In the genomic region with DNA sequence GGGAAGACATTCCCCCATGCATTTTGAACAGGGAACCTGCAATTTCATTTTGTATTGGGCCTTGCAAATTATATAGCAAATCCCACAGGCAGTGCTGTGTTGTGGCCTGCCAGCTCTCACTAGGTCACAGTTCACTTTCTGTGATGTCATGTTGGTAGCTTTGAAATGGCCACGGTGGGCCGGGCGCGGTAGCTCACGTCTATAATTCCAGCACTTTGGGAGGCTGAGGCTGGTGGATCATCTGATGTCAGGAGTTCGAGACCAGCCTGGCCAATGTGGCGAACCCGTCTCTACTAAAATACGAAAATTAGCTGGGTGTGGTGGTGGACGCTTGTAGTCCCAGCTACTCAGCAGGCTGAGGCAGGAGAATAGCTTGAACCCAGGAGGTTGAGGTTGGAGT, we compare ENCODE assay signal across 19 cellular contexts. TPM values are rescaled to one million over a fixed set of nuclear protein-coding genes. Genes with fewer than 3 reads are reported as not detected.
A peak's percentile ranks its signal among the peaks of the same experiment; 100 is the strongest.
DNase-seq lines count a peak whose midpoint lies in the region; ATAC-seq, FAIRE-seq and TF ChIP-seq lines count a peak whose summit lies in the region.
"Had no signal": no experiment of that assay in that cellular context is flagged by ENCODE, and none has a peak within 500 bp of the region (broad histone marks: within the 10 kb centered on the region; RNA-seq: fewer than 3 reads in every experiment).

No MANE protein-coding gene starts in this region.

- peaks cover 24% of the 10 kb centered on the region for H3K4me1 Mint-ChIP-seq in neural crest cell

- H3K36me3 Mint-ChIP-seq in neural crest cell (ENCODE audit: low read depth) = no peaks in the 10 kb centered on the region
- H3K36me3 Mint-ChIP-seq: CD4-positive, alpha-beta memory T cell had no signal

- H3K36me3 ChIP-seq in RWPE2 (ENCODE audit: low read depth) (no peaks in the 10 kb centered on the region), upper lobe of right lung (no peaks in the 10 kb centered on the region), esophagus squamous epithelium (no peaks in the 10 kb centered on the region)
- H3K36me3 ChIP-seq: BE2C had no signal

- no peaks in the 10 kb centered on the region for H3K27me3 ChIP-seq in RWPE2 (ENCODE audit: insufficient read depth, poor library complexity, severe bottlenecking)
- H3K27me3 ChIP-seq in upper lobe of right lung = no peaks in the 10 kb centered on the region
- H3K27me3 ChIP-seq in esophagus squamous epithelium = peaks cover 0 to 17% (median 0%) of the 10 kb centered on the region in 4 donors
- H3K27me3 ChIP-seq: BE2C had no signal

- TF ChIP-seq EP300 in A549 (IDR thresholded peaks at IDR 0.05) = no peak

- H3K4me3 ChIP-seq in A549 (no peak overlapping the region), RWPE2 (ENCODE audit: severe bottlenecking) (no peak overlapping the region), upper lobe of right lung (no peak overlapping the region), esophagus squamous epithelium (no peak overlapping the region)
- H3K4me3 ChIP-seq: GM23338 had no signal

- POLR2A ChIA-PET in A549 (lab: Yijun Ruan, JAX) = interaction anchor here (1.2 to 1.9 kb wide), 2 partner anchors 8 to 27 kb away, joined by 4 to 19 read pairs; partner anchors contain the start of gene C15orf39

- H3K4me2 ChIP-seq in A549 = no peak overlapping the region
- H3K4me2 ChIP-seq: GM23338 had no signal

- no peaks in the 10 kb centered on the region for H3K9me3 Mint-ChIP-seq in neural crest cell
- H3K9me3 Mint-ChIP-seq: GM23338, IgD-negative memory B cell had no signal

- FAIRE-seq in A549 (lab: Jason Lieb, UNC) = no peak
- FAIRE-seq: GM12892, GM18507, HepG2 had no signal

- TF ChIP-seq RAD21 in A549 (conservative IDR thresholded peaks at IDR 0.05 in 1 of 2, IDR thresholded peaks at IDR 0.05 in 1 of 2) = no peak

- ATAC-seq in A549 (no peak), RWPE2 (ENCODE audit: low read depth) (no peak), upper lobe of right lung (no peak)
- ATAC-seq: GM23338, HepG2 had no signal

- H3K4me3 Mint-ChIP-seq in neural crest cell = no peak overlapping the region
- H3K4me3 Mint-ChIP-seq: CD4-positive, alpha-beta memory T cell; GM23338; HFFc6; IgD-negative memory B cell had no signal

- TF ChIP-seq CTCF in A549 (IDR thresholded peaks at IDR 0.05) (no peak), RWPE2 (IDR thresholded peaks at IDR 0.05; ENCODE audit: poor library complexity, severe bottlenecking) (no peak), neural crest cell (conservative IDR thresholded peaks at IDR 0.05) (no peak), upper lobe of right lung (IDR thresholded peaks at IDR 0.05) (no peak), esophagus squamous epithelium (IDR thresholded peaks at IDR 0.05) (no peak)

- peak overlapping the region; percentile 63 for H3K27ac Mint-ChIP-seq in neural crest cell (ENCODE audit: unreplicated experiment)
- H3K27ac Mint-ChIP-seq: CD4-positive, alpha-beta memory T cell; GM23338; HFFc6; IgD-negative memory B cell had no signal

- peaks cover 15% of the 10 kb centered on the region for H3K27me3 Mint-ChIP-seq in neural crest cell (ENCODE audit: low read depth)

- intact Hi-C loops in upper lobe of right lung (cut with DNase I) = no loop called here
- intact Hi-C loops in esophagus squamous epithelium (cut with DNase I) = no loop called here

- 94% methylated on average over 10 of the region's 10 CpGs for WGBS in A549 (ENCODE audit: missing lambda C conversion rate)
- WGBS in esophagus squamous epithelium, 2 donors = 93 to 95% methylated on average over 2 to 10 of the region's 10 CpGs

- H3K9me3 ChIP-seq in A549 (no peaks in the 10 kb centered on the region), RWPE2 (ENCODE audit: severe bottlenecking) (no peaks in the 10 kb centered on the region), upper lobe of right lung (no peaks in the 10 kb centered on the region), esophagus squamous epithelium (peaks cover 0 to 2% (median 0%) of the 10 kb centered on the region in 3 donors)
- H3K9me3 ChIP-seq: BE2C had no signal

- CTCF ChIA-PET in A549 (lab: Yijun Ruan, JAX) = interaction anchor here (0.8 to 2.7 kb wide), 9 partner anchors 10 to 145 kb away, joined by 3 to 12 read pairs (median 5); partner anchors contain the start of gene C15orf39

- TF ChIP-seq POLR2A in A549 (IDR thresholded peaks at IDR 0.05; ENCODE audit: low read length) = no peak
- no peak for TF ChIP-seq POLR2A in esophagus squamous epithelium (IDR thresholded peaks at IDR 0.05)

- DNase-seq in A549 (ENCODE audit: low read depth in 1 of 2, low spot score in 1 of 2) (no peak), RWPE2 (ENCODE audit: low spot score) (peak; percentile 55), neural crest cell (ENCODE audit: low read depth, low spot score) (no peak), upper lobe of right lung (no peak), NCI-H446 (lab: John Stamatoyannopoulos, UW) (no peak), esophagus squamous epithelium (lab: John Stamatoyannopoulos, UW) (no peak)
- DNase-seq: ACHN; BE2C; CD4-positive, alpha-beta memory T cell; DMS153; DMS79; GDM1; H7; HFFc6 had no signal

- H3K27ac ChIP-seq in A549 (peak overlapping the region; percentile 76 to 79), RWPE2 (ENCODE audit: poor library complexity, severe bottlenecking) (no peak overlapping the region), upper lobe of right lung (peak overlapping the region; percentile 72), esophagus squamous epithelium (no peak overlapping the region)

- peaks cover 35% of the 10 kb centered on the region for H3K4me1 ChIP-seq in A549
- H3K4me1 ChIP-seq in RWPE2 (ENCODE audit: insufficient read depth, poor library complexity, severe bottlenecking) = peaks cover 37% of the 10 kb centered on the region
- H3K4me1 ChIP-seq in upper lobe of right lung = peaks cover 58% of the 10 kb centered on the region
- peaks cover 29 to 51% (median 38%) of the 10 kb centered on the region in 3 donors for H3K4me1 ChIP-seq in esophagus squamous epithelium

TF ChIP-seq in A549, 52 proteins besides CTCF, POLR2A, EP300 and RAD21 (continues in another document):
- no peak for TF ChIP-seq MAZ (IDR thresholded peaks at IDR 0.05; ENCODE audit: borderline replicate concordance, low read depth, low read length)
- TF ChIP-seq RARB (CRISPR knock-in tag; IDR thresholded peaks at IDR 0.05) = no peak
- no peak for TF ChIP-seq CBX8 (IDR thresholded peaks at IDR 0.05)
- TF ChIP-seq NPAS2 (CRISPR knock-in tag; IDR thresholded peaks at IDR 0.05; ENCODE audit: borderline replicate concordance) = no peak
- TF ChIP-seq HOXA7 (CRISPR knock-in tag; IDR thresholded peaks at IDR 0.05) = no peak
- no peak for TF ChIP-seq HEYL (CRISPR knock-in tag; IDR thresholded peaks at IDR 0.05)
- no peak for TF ChIP-seq MAFK (IDR thresholded peaks at IDR 0.05; ENCODE audit: partially characterized antibody)
- TF ChIP-seq, protein P1, sequence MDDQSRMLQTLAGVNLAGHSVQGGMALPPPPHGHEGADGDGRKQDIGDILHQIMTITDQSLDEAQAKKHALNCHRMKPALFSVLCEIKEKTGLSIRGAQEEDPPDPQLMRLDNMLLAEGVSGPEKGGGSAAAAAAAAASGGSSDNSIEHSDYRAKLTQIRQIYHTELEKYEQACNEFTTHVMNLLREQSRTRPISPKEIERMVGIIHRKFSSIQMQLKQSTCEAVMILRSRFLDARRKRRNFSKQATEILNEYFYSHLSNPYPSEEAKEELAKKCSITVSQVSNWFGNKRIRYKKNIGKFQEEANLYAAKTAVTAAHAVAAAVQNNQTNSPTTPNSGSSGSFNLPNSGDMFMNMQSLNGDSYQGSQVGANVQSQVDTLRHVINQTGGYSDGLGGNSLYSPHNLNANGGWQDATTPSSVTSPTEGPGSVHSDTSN (IDR thresholded peaks at IDR 0.05) = no peak
- TF ChIP-seq, protein P2, sequence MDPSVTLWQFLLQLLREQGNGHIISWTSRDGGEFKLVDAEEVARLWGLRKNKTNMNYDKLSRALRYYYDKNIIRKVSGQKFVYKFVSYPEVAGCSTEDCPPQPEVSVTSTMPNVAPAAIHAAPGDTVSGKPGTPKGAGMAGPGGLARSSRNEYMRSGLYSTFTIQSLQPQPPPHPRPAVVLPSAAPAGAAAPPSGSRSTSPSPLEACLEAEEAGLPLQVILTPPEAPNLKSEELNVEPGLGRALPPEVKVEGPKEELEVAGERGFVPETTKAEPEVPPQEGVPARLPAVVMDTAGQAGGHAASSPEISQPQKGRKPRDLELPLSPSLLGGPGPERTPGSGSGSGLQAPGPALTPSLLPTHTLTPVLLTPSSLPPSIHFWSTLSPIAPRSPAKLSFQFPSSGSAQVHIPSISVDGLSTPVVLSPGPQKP (IDR thresholded peaks at IDR 0.05; ENCODE audit: low read depth, low read length) = no peak
- no peak for TF ChIP-seq ZC3H11A (IDR thresholded peaks at IDR 0.05)
- TF ChIP-seq USF2 (IDR thresholded peaks at IDR 0.05) = no peak
- TF ChIP-seq RNF2 (IDR thresholded peaks at IDR 0.05; ENCODE audit: borderline replicate concordance, low read depth) = no peak
- TF ChIP-seq, protein P3, sequence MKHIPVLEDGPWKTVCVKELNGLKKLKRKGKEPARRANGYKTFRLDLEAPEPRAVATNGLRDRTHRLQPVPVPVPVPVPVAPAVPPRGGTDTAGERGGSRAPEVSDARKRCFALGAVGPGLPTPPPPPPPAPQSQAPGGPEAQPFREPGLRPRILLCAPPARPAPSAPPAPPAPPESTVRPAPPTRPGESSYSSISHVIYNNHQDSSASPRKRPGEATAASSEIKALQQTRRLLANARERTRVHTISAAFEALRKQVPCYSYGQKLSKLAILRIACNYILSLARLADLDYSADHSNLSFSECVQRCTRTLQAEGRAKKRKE (CRISPR knock-in tag; IDR thresholded peaks at IDR 0.05; ENCODE audit: low read depth) = no peak
- TF ChIP-seq POLR2AphosphoS2 (conservative IDR thresholded peaks at IDR 0.05; ENCODE audit: low read length) = no peak
- no peak for TF ChIP-seq TFCP2L1 (CRISPR knock-in tag; IDR thresholded peaks at IDR 0.05)
- no peak for TF ChIP-seq JUN (IDR thresholded peaks at IDR 0.05)

RNA-seq across cellular contexts. Expression of gene C15orf39, which starts 26.9 kb away (rescaled TPM):
- 5.7 and 8.8 TPM in 2 replicates for polyA plus RNA-seq in A549 (2011; rRNA removed)
- polyA plus RNA-seq in A549 (2012; cell fraction: cytosol; rRNA removed) = 9.8 and 14.9 TPM in 2 replicates
- 23.5 and 28.0 TPM in 2 replicates for polyA plus RNA-seq in A549 (2012; cell fraction: nucleus; rRNA removed)
- 14.7 to 16.7 TPM (median 15.1 TPM) in 3 replicates for polyA plus RNA-seq in A549 (2017; fragmentation: RNase III; extraction: RNeasy Plus Mini Kit Qiagen cat#74134 plus additional on column Dnase treatment)
- polyA minus RNA-seq in A549 (2011; rRNA and poly(A)+ RNA removed) = 17.5 and 20.4 TPM in 2 replicates
- 23.8 and 29.5 TPM in 2 replicates for total RNA-seq in neural crest cell
- total RNA-seq in upper lobe of right lung = 33.3 TPM
- total RNA-seq in esophagus squamous epithelium = 10 to 100 TPM; 12.3 to 33.3 (median 21.5) TPM

Comparison
In these comparisons a context has a peak if more than half of its experiments do, and no peak if none do; other contexts are left out.
1. H3K27ac ChIP-seq: peak in A549 (2 of 2) and upper lobe of right lung (single experiment); none in RWPE2 (single experiment) and esophagus squamous epithelium (0 of 4).